Comparison of ENCODE assay signal across 8 cellular contexts in the genomic region with DNA sequence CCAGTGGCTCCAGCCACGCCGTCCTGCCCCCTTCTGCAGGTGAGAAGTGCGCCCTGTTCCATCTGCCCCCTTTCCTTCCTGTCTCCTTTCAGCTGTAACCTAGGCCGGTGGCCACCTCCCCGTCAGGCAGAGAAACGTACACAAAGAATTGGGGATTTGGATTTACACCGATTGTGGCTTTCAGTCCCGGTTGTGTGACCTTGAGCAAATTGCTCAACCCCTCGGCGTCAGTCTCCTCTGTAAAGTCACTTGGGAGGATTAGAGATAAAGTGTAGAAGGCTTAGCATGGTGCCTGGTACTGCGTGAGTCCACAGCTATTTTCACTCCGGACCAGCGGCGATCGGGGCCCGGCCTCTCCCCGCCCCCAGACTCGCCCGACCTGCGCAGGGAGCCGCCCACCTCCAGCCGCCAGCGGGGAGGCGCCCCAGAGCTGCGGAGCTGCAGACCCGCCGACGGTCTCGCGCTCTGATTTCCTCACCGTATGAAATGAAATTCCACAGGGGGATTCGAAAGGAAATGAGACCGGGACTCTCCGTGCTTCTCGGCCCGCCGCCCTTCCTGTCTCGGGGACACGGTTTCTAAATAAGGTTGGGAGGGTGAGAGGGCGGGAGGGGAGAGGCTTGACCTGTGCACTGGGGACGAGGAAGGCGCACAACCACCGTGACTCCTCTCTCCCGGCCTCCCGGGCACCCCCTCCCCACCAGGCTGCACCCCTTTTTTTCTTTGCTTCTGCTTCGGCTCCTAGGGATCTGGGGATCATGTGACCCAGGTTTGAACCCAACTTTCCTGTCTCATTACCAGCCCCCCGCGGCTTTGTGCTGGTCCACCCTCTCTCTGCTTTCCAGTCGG. TPM values are rescaled to one million over a fixed set of nuclear protein-coding genes. Genes with fewer than 3 reads are reported as not detected.
A peak's percentile ranks its signal among the peaks of the same experiment; 100 is the strongest.
DNase-seq lines count a peak whose midpoint lies in the region; ATAC-seq and TF ChIP-seq lines count a peak whose summit lies in the region.

No MANE protein-coding gene starts in this region.

- H3K9ac ChIP-seq in BLaER1, result peak overlapping the region; percentile 23; the same call in 1 of the 2 replicates

- POLR2A ChIA-PET in activated B cell treated with CpG ODN at 0.5 μM for 24 hours (lab: Charles Lee), result interaction anchor here (0.7 kb wide), 1 partner anchor 24 kb away, joined by 5 read pairs; no protein-coding TSS in a partner anchor

- H3K9me3 ChIP-seq in BLaER1 (no peaks in the 10 kb centered on the region), mononuclear cell (ENCODE audit: low read depth, low read length) (no peaks in the 10 kb centered on the region), testis (no peaks in the 10 kb centered on the region)

- H3K27me3 Mint-ChIP-seq in activated B cell treated with CpG ODN at 0.5 μM for 24 hours, result peaks cover 33% of the 10 kb centered on the region

- no peak overlapping the region for H3K27ac ChIP-seq in BLaER1
- peak overlapping the region; percentile 42 to 88 for H3K27ac ChIP-seq in testis

- H3K36me3 Mint-ChIP-seq in activated B cell treated with CpG ODN at 0.5 μM for 24 hours (ENCODE audit: low read depth), result peaks cover 2% of the 10 kb centered on the region

- H3K9me3 Mint-ChIP-seq in activated B cell treated with CpG ODN at 0.5 μM for 24 hours, result no peaks in the 10 kb centered on the region

- intact Hi-C loops in activated B cell treated with CpG ODN at 0.5 μM for 24 hours (cut with micrococcal nuclease), result loop anchor here (1.0 kb wide), 1 partner anchor 81 kb away; a partner anchor contains a TSS
- intact Hi-C loops in testis (cut with DNase I; ENCODE audit: low total_unique reads), result no loop called here

- H3K4me1 ChIP-seq in BLaER1 (peaks cover 11% of the 10 kb centered on the region; the same call in 1 of the 2 replicates), mononuclear cell (ENCODE audit: insufficient read depth, low read length) (peaks cover 16% of the 10 kb centered on the region), testis (peaks cover 9% of the 10 kb centered on the region)

- H3K36me3 ChIP-seq in BLaER1 (no peaks in the 10 kb centered on the region), testis (ENCODE audit: low read depth, missing control alignments) (no peaks in the 10 kb centered on the region)

- TF ChIP-seq POLR2A in testis (IDR thresholded peaks at IDR 0.05), result no peak

- H3K4me3 Mint-ChIP-seq in activated B cell treated with CpG ODN at 0.5 μM for 24 hours, result peak overlapping the region; percentile 90

- CTCF ChIA-PET in activated B cell treated with CpG ODN at 0.5 μM for 24 hours (lab: Charles Lee), result no interaction called here

- H3K4me2 ChIP-seq in BLaER1, result peak overlapping the region; percentile 100

- DNase-seq in NCI-H1417 treated with DMSO at 0.1 percent for 48 hours (lab: John Stamatoyannopoulos, UW) (peak; percentile 46), activated B cell treated with CpG ODN at 0.5 μM for 24 hours (peak; percentile 28), epithelial cell of proximal tubule (ENCODE audit: low read depth) (no peak), testis (peak; percentile 84)

- peaks cover 16% of the 10 kb centered on the region for H3K4me1 Mint-ChIP-seq in activated B cell treated with CpG ODN at 0.5 μM for 24 hours

- H3K27me3 ChIP-seq in BLaER1 (peaks cover 22% of the 10 kb centered on the region), mononuclear cell (ENCODE audit: insufficient read depth, low read length) (peaks cover 44% of the 10 kb centered on the region), testis (no peaks in the 10 kb centered on the region)

- H3K27ac Mint-ChIP-seq in activated B cell treated with CpG ODN at 0.5 μM for 24 hours, result peak overlapping the region; percentile 26

- TF ChIP-seq CTCF in activated B cell treated with CpG ODN at 0.5 μM for 24 hours (IDR thresholded peaks at IDR 0.05) (no peak), epithelial cell of proximal tubule (conservative IDR thresholded peaks at IDR 0.05; ENCODE audit: low read depth, low read length) (peak; percentile 39), testis (IDR thresholded peaks at IDR 0.05) (peak; percentile 11 to 40 (median 25))

- H3K4me3 ChIP-seq in BLaER1 (peak overlapping the region; percentile 69), epithelial cell of proximal tubule (ENCODE audit: low read depth, low read length) (peak overlapping the region; percentile 70), mononuclear cell (ENCODE audit: low read length) (peak overlapping the region; percentile 39), testis (peak overlapping the region; percentile 90 to 96)

- WGBS in testis, 2 donors, result 0 to 1% methylated on average over 18 to 49 of the region's 49 CpGs

- ATAC-seq in GM18517 (IDR thresholded peaks at IDR 0.05; ENCODE audit: unreplicated experiment) (peak; percentile 43), HG02943 (IDR thresholded peaks at IDR 0.05; ENCODE audit: low read depth, unreplicated experiment) (peak; percentile 63), activated B cell treated with CpG ODN at 0.5 μM for 24 hours (ENCODE audit: low read depth) (peak; percentile 38)

- no peaks in the 10 kb centered on the region for H4K20me1 ChIP-seq in BLaER1

RNA-seq across cellular contexts. Expression of a gene that starts 0.7 kb away (rescaled TPM):
- not detected in 2 replicates for total RNA-seq in activated B cell treated with CpG ODN at 0.5 μM for 24 hours
- 3.2 and 4.7 TPM in 2 replicates for total RNA-seq in epithelial cell of proximal tubule
- total RNA-seq in mononuclear cell, result 0.10 TPM
- 10 to 100 TPM; 31.2 to 31.9 TPM for total RNA-seq in testis
- polyA plus RNA-seq in testis (ENCODE audit: insufficient read depth, low read depth, low replicate concordance), result 14.8 TPM

Comparison
In these comparisons a context has a peak if more than half of its experiments do, and no peak if none do; other contexts are left out.
1. H3K4me3 ChIP-seq: peak in every context shown above with its lines; median percentile 93 in testis; 70 in epithelial cell of proximal tubule; 69 in BLaER1; 39 in mononuclear cell.